In genomic region chr11:129375731-129376657, GRCh38 we compare ENCODE assay signal across 7 cellular contexts. TPM values are rescaled to one million over a fixed set of nuclear protein-coding genes. Genes with fewer than 3 reads are reported as not detected.
DNase-seq lines count a peak whose midpoint lies in the region; ATAC-seq and TF ChIP-seq lines count a peak whose summit lies in the region.

Gene BARX2, plus strand, starts transcription at chr11:129375848. Its CDS starts 188 bp downstream, at chr11:129376036.

- H3K9me3 Mint-ChIP-seq in activated T-helper 1 cell treated with anti-CD3 and anti-CD28 coated beads, Interleukin-12 subunit alpha, Interleukin-12 subunit beta, Interleukin-2, Interleukin-4 antibody, amounts not matched to agents 30 ng/mL and 10 ng/mL and 1 ng/mL, durations not matched to agents 14 hours and 24 hours and 36 hours, result no peaks in the 10 kb centered on the region
- H3K9me3 Mint-ChIP-seq in glutamatergic neuron (ENCODE audit: unreplicated experiment), result peaks cover 9% of the 10 kb centered on the region

- in situ Hi-C loops in G401 (cut with HindIII; ENCODE audit: low sequenced_read_pairs), result no loop called here

- no peak within 1 kb of the TSS for H2AFZ ChIP-seq in parathyroid adenoma

- no peaks in the 10 kb centered on the region for H3K4me1 ChIP-seq in parathyroid adenoma

- no peaks in the 10 kb centered on the region for H3K36me3 ChIP-seq in parathyroid adenoma (ENCODE audit: control insufficient read depth, insufficient read depth, low read length)

- intact Hi-C loops in activated T-helper 1 cell treated with anti-CD3 and anti-CD28 coated beads, Interleukin-12 subunit alpha, Interleukin-12 subunit beta, Interleukin-2, Interleukin-4 antibody, amounts not matched to agents 30 ng/mL and 10 ng/mL and 1 ng/mL, durations not matched to agents 14 hours and 24 hours and 36 hours (cut with micrococcal nuclease), result loop anchor here (1.0 to 5.0 kb wide), 4 partner anchors 33 to 320 kb away; no protein-coding TSS in a partner anchor

- no peaks in the 10 kb centered on the region for H3K27me3 ChIP-seq in parathyroid adenoma (ENCODE audit: control insufficient read depth, insufficient read depth, low read length)

- H3K27ac Mint-ChIP-seq in activated T-helper 1 cell treated with anti-CD3 and anti-CD28 coated beads, Interleukin-12 subunit alpha, Interleukin-12 subunit beta, Interleukin-2, Interleukin-4 antibody, amounts not matched to agents 30 ng/mL and 10 ng/mL and 1 ng/mL, durations not matched to agents 14 hours and 24 hours and 36 hours, result peak within 1 kb of the TSS; percentile 77
- no peak within 1 kb of the TSS for H3K27ac Mint-ChIP-seq in glutamatergic neuron (ENCODE audit: unreplicated experiment)

- no peaks in the 10 kb centered on the region for H3K79me2 ChIP-seq in parathyroid adenoma

- H3K27ac ChIP-seq in parathyroid adenoma, result no peak within 1 kb of the TSS

- peak within 1 kb of the TSS; percentile 88 for H3K4me3 Mint-ChIP-seq in activated T-helper 1 cell treated with anti-CD3 and anti-CD28 coated beads, Interleukin-12 subunit alpha, Interleukin-12 subunit beta, Interleukin-2, Interleukin-4 antibody, amounts not matched to agents 30 ng/mL and 10 ng/mL and 1 ng/mL, durations not matched to agents 14 hours and 24 hours and 36 hours
- peak within 1 kb of the TSS; percentile 88 for H3K4me3 Mint-ChIP-seq in glutamatergic neuron (ENCODE audit: unreplicated experiment)

- H3K4me1 Mint-ChIP-seq in activated T-helper 1 cell treated with anti-CD3 and anti-CD28 coated beads, Interleukin-12 subunit alpha, Interleukin-12 subunit beta, Interleukin-2, Interleukin-4 antibody, amounts not matched to agents 30 ng/mL and 10 ng/mL and 1 ng/mL, durations not matched to agents 14 hours and 24 hours and 36 hours (ENCODE audit: low read depth), result peaks cover 38% of the 10 kb centered on the region
- peaks cover 5% of the 10 kb centered on the region for H3K4me1 Mint-ChIP-seq in glutamatergic neuron (ENCODE audit: low read depth, unreplicated experiment)

- H3K4me3 ChIP-seq in parathyroid adenoma (ENCODE audit: low read depth, low read length), result no peak within 1 kb of the TSS

- TF ChIP-seq CTCF in glutamatergic neuron (IDR thresholded peaks at IDR 0.05; ENCODE audit: partially characterized antibody, unreplicated experiment) (no peak), parathyroid adenoma (IDR thresholded peaks at IDR 0.05) (no peak)

- no peak for ATAC-seq in HG03039 (IDR thresholded peaks at IDR 0.05; ENCODE audit: unreplicated experiment)

- H3K9ac ChIP-seq in parathyroid adenoma, result no peak within 1 kb of the TSS

- H3K36me3 Mint-ChIP-seq in activated T-helper 1 cell treated with anti-CD3 and anti-CD28 coated beads, Interleukin-12 subunit alpha, Interleukin-12 subunit beta, Interleukin-2, Interleukin-4 antibody, amounts not matched to agents 30 ng/mL and 10 ng/mL and 1 ng/mL, durations not matched to agents 14 hours and 24 hours and 36 hours (ENCODE audit: low read depth), result peaks cover 3% of the 10 kb centered on the region
- no peaks in the 10 kb centered on the region for H3K36me3 Mint-ChIP-seq in glutamatergic neuron (ENCODE audit: unreplicated experiment)

- H3K4me2 ChIP-seq in parathyroid adenoma (ENCODE audit: low read length), result peak within 1 kb of the TSS; percentile 44

- peaks cover 63% of the 10 kb centered on the region for H3K27me3 Mint-ChIP-seq in activated T-helper 1 cell treated with anti-CD3 and anti-CD28 coated beads, Interleukin-12 subunit alpha, Interleukin-12 subunit beta, Interleukin-2, Interleukin-4 antibody, amounts not matched to agents 30 ng/mL and 10 ng/mL and 1 ng/mL, durations not matched to agents 14 hours and 24 hours and 36 hours (ENCODE audit: insufficient read depth)
- H3K27me3 Mint-ChIP-seq in glutamatergic neuron (ENCODE audit: unreplicated experiment), result peaks cover 32% of the 10 kb centered on the region

- peak; percentile 2 for DNase-seq in G401 (ENCODE audit: low spot score)
- peak; percentile 71 for DNase-seq in LoVo (ENCODE audit: low spot score)
- DNase-seq in activated T-helper 1 cell treated with anti-CD3 and anti-CD28 coated beads, Interleukin-12 subunit alpha, Interleukin-12 subunit beta, Interleukin-2, Interleukin-4 antibody, amounts not matched to agents 30 ng/mL and 10 ng/mL and 1 ng/mL, durations not matched to agents 14 hours and 24 hours and 36 hours (ENCODE audit: low spot score), result peak; percentile 21
- DNase-seq in glutamatergic neuron, result peak; percentile 73
- DNase-seq in MV-4-11 (lab: John Stamatoyannopoulos, UW), result no peak

- H3K9me3 ChIP-seq in parathyroid adenoma (ENCODE audit: control insufficient read depth, low read length), result no peaks in the 10 kb centered on the region

RNA-seq across cellular contexts. Expression of gene BARX2, which starts in this region (rescaled TPM):
- total RNA-seq in G401 (2014; rRNA removed; shearing (Covaris generic)), result not detected in 2 replicates
- total RNA-seq in activated T-helper 1 cell treated with anti-CD3 and anti-CD28 coated beads, Interleukin-12 subunit alpha, Interleukin-12 subunit beta, Interleukin-2, Interleukin-4 antibody, amounts not matched to agents 30 ng/mL and 10 ng/mL and 1 ng/mL, durations not matched to agents 14 hours and 24 hours and 36 hours, result 8.8 and 9.1 TPM in 2 replicates
- not detected for total RNA-seq in glutamatergic neuron (ENCODE audit: unreplicated experiment)

Comparison
In these comparisons a context has a peak if more than half of its experiments do, and no peak if none do; other contexts are left out.
1. Peak in DNase-seq in G401; RNA of the gene not detected or under 1 TPM.
2. Peak in DNase-seq in glutamatergic neuron; RNA of the gene not detected or under 1 TPM.